ENCODE assay signal across 28 cellular contexts in genomic region chr2:42189235-42189566, GRCh38.
"Had no signal": no experiment of that assay in that cellular context is flagged by ENCODE, and none has a peak within 500 bp of the region (broad histone marks: within the 10 kb centered on the region; RNA-seq: fewer than 3 reads in every experiment).

No MANE protein-coding gene starts in this region.

- DNase-seq: activated CD4-positive, alpha-beta T cell treated with anti-CD3 and anti-CD28 coated beads for 4 hours; activated CD4-positive, alpha-beta T cell treated with anti-CD3 and anti-CD28 coated beads, Interleukin-2, amount 50 U/mL, for 48 hours; activated CD4-positive, CD25-positive, alpha-beta regulatory T cell; activated effector memory CD4-positive, alpha-beta T cell treated with anti-CD3 and anti-CD28 coated beads, Interleukin-2, amount 50 U/mL, for 16 hours; activated naive CD4-positive, alpha-beta T cell treated with anti-CD3 and anti-CD28 coated beads, Interleukin-2, amount 10 ng/mL, durations not matched to agents 7 days and 5 days; activated T-cell treated with anti-CD3 and anti-CD28 coated beads, Interleukin-2, amount 50 U/mL, for 72 hours; amniotic stem cell; central memory CD4-positive, alpha-beta T cell; foreskin fibroblast; head of caudate nucleus; hippocampal formation; left colon; mammary epithelial cell; natural killer cell; occipital lobe; psoas muscle; stimulated activated CD4-positive, alpha-beta T cell treated with anti-CD3 and anti-CD28 coated beads, Interleukin-1b, Interleukin-23, amount 100 ng/mL, for 48 hours; stimulated activated CD4-positive, alpha-beta T cell treated with anti-CD3 and anti-CD28 coated beads, Interleukin-4, amount 100 ng/mL, for 4 hours; stimulated activated CD8-positive, alpha-beta memory T cell treated with anti-CD3 and anti-CD28 coated beads, Interleukin-4, amount 100 ng/mL, for 48 hours; stomach; thyroid gland; upper lobe of left lung had no signal

- H3K36me3 Mint-ChIP-seq: natural killer cell had no signal

- H3K27ac ChIP-seq: neural progenitor cell, parathyroid adenoma, psoas muscle, thyroid gland, upper lobe of left lung had no signal

- H3K9me3 Mint-ChIP-seq: activated naive CD4-positive, alpha-beta T cell treated with anti-CD3 and anti-CD28 coated beads, Interleukin-2, amount 10 ng/mL, durations not matched to agents 7 days and 5 days; activated T-cell treated with anti-CD3 and anti-CD28 coated beads, Interleukin-2, amount 50 U/mL, for 72 hours; natural killer cell; neural progenitor cell; stimulated activated memory B cell treated with anti-CD40 and anti-IgM and Interleukin-4, amounts not matched to agents 10 μg/mL and 1 μg/mL and 100 μg/mL, for 72 hours; T-helper 2 cell treated with Interferon-gamma antibody and Interleukin-4, amounts not matched to agents 5 μg/mL and 100 μg/mL, for 36 hours had no signal

- H3K27me3 ChIP-seq: neural progenitor cell, stomach, thyroid gland, upper lobe of left lung had no signal

- H3K9ac ChIP-seq: neural progenitor cell, parathyroid adenoma had no signal

- H3K27me3 Mint-ChIP-seq: activated naive CD4-positive, alpha-beta T cell treated with anti-CD3 and anti-CD28 coated beads, Interleukin-2, amount 10 ng/mL, durations not matched to agents 7 days and 5 days; stimulated activated memory B cell treated with anti-CD40 and anti-IgM and Interleukin-4, amounts not matched to agents 10 μg/mL and 1 μg/mL and 100 μg/mL, for 72 hours had no signal

- H3K4me2 ChIP-seq: neural progenitor cell, smooth muscle cell had no signal

- H3K4me3 ChIP-seq: neural progenitor cell, psoas muscle, smooth muscle cell, stomach, thyroid gland, upper lobe of left lung had no signal

- H3K36me3 ChIP-seq: neural progenitor cell, stomach, thyroid gland, upper lobe of left lung had no signal

- H3K9me3 ChIP-seq: psoas muscle, stomach, thyroid gland, upper lobe of left lung had no signal

- H3K4me1 ChIP-seq: psoas muscle had no signal

- H3K4me3 Mint-ChIP-seq: activated naive CD4-positive, alpha-beta T cell treated with anti-CD3 and anti-CD28 coated beads, Interleukin-2, amount 10 ng/mL, durations not matched to agents 7 days and 5 days; activated T-cell treated with anti-CD3 and anti-CD28 coated beads, Interleukin-2, amount 50 U/mL, for 72 hours; natural killer cell; neural progenitor cell; stimulated activated memory B cell treated with anti-CD40 and anti-IgM and Interleukin-4, amounts not matched to agents 10 μg/mL and 1 μg/mL and 100 μg/mL, for 72 hours; T-helper 2 cell treated with Interferon-gamma antibody and Interleukin-4, amounts not matched to agents 5 μg/mL and 100 μg/mL, for 36 hours had no signal

- ATAC-seq: activated T-cell treated with anti-CD3 and anti-CD28 coated beads, Interleukin-2, amount 50 U/mL, for 72 hours; esophagus mucosa; left colon; natural killer cell; psoas muscle; stimulated activated memory B cell treated with anti-CD40 and anti-IgM and Interleukin-4, amounts not matched to agents 10 μg/mL and 1 μg/mL and 100 μg/mL, for 72 hours had no signal

- H3K27ac Mint-ChIP-seq: activated naive CD4-positive, alpha-beta T cell treated with anti-CD3 and anti-CD28 coated beads, Interleukin-2, amount 10 ng/mL, durations not matched to agents 7 days and 5 days; activated T-cell treated with anti-CD3 and anti-CD28 coated beads, Interleukin-2, amount 50 U/mL, for 72 hours; natural killer cell; neural progenitor cell; T-helper 2 cell treated with Interferon-gamma antibody and Interleukin-4, amounts not matched to agents 5 μg/mL and 100 μg/mL, for 36 hours had no signal
